Comparison of ENCODE assay signal across 10 cellular contexts in the genomic region with DNA sequence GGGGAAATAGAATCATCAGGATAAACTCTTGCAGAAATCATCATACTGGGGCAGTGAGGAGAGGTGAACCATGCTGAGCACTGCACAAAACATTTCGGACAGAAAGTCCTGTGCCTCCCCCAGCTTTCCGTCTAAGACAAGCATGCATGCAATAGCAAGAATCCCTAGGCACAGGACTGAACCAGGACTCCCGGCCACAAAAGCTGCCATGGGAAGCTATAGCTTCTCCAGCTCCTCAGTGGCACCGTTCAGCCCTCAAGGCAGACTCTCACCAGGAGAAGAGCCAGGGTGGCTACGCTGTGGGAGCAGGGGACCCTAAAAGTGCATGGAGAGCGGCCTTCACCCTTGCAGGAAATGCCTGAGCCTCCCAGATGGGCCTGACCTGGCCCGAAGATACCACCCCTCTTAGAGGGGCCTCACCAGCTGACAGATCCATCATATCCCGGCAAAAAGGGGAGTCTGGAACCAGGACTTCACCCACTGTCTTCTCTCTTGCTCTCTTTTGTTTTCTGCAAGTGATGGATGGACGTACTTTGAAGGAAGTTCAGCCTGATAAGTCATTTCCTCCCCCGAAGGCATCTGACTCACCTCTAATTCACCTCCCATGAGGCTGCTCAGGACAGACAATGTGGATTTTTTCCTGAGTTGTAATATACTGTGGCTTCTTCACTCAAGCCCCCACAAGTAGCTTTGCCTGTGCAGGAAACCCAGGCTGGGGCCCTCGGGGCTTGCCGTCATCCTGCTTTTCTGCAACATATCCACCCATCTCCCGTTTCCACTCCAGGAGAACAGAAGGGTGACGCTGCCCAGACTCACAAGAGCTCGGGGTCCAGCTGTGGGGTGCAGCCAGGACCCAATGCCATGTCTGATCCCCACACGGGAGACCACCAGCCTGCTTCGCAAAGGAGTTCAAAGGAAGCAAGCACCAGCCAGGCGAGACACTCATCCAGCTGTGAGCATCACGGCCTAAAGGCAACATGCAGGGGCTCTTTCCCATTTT.
DNase-seq lines count a peak whose midpoint lies in the region; ATAC-seq, FAIRE-seq and TF ChIP-seq lines count a peak whose summit lies in the region.
"Had no signal": no experiment of that assay in that cellular context is flagged by ENCODE, and none has a peak within 500 bp of the region (broad histone marks: within the 10 kb centered on the region; RNA-seq: fewer than 3 reads in every experiment).

No MANE protein-coding gene starts in this region.

- H3K27me3 Mint-ChIP-seq in activated CD4-positive, alpha-beta T cell treated with anti-CD3 and anti-CD28 coated beads for 36 hours = peaks cover 5% of the 10 kb centered on the region

- no peak for FAIRE-seq in small intestine (lab: Jason Lieb, UNC)

- no peaks in the 10 kb centered on the region for H3K9me3 Mint-ChIP-seq in activated CD4-positive, alpha-beta T cell treated with anti-CD3 and anti-CD28 coated beads for 36 hours (ENCODE audit: low read depth)

- CTCF ChIA-PET in activated CD4-positive, alpha-beta T cell treated with anti-CD3 and anti-CD28 coated beads for 36 hours (lab: Charles Lee) = interaction anchor here (0.7 kb wide), 1 partner anchor 159 kb away, joined by 3 read pairs; no protein-coding TSS in a partner anchor

- no peak for TF ChIP-seq CTCF in fibroblast of mammary gland (conservative IDR thresholded peaks at IDR 0.05; ENCODE audit: control insufficient read depth, insufficient read depth, low read depth, low read length)
- TF ChIP-seq CTCF in ascending aorta (IDR thresholded peaks at IDR 0.05) = no peak

- ATAC-seq in activated CD4-positive, alpha-beta T cell treated with anti-CD3 and anti-CD28 coated beads for 36 hours = peak; percentile 90

- H3K4me1 Mint-ChIP-seq in activated CD4-positive, alpha-beta T cell treated with anti-CD3 and anti-CD28 coated beads for 36 hours = peaks cover 17% of the 10 kb centered on the region

- H3K9me3 ChIP-seq in SJSA1 (replicated peaks) (no peaks in the 10 kb centered on the region), ascending aorta (no peaks in the 10 kb centered on the region), small intestine (ENCODE audit: control insufficient read depth, low read depth) (no peaks in the 10 kb centered on the region)

- peak overlapping the region; percentile 20 for H3K4me3 ChIP-seq in SJSA1
- H3K4me3 ChIP-seq in fibroblast of mammary gland (ENCODE audit: control insufficient read depth, low read depth, low read length) = peak overlapping the region; percentile 6
- H3K4me3 ChIP-seq in skeletal muscle cell (ENCODE audit: low read depth, low read length) = peak overlapping the region; percentile 20
- no peak overlapping the region for H3K4me3 ChIP-seq in ascending aorta
- H3K4me3 ChIP-seq in small intestine (ENCODE audit: low read depth in 1 of 2, low read length in 2 of 2) = no peak overlapping the region

- H3K36me3 ChIP-seq in SJSA1 (no peaks in the 10 kb centered on the region), ascending aorta (no peaks in the 10 kb centered on the region), small intestine (ENCODE audit: control insufficient read depth in 2 of 2, insufficient read depth in 2 of 2, low read length in 2 of 2) (no peaks in the 10 kb centered on the region)

- H3K27ac ChIP-seq in SJSA1 (peak overlapping the region; percentile 56), ascending aorta (peak overlapping the region in 1 of 2 donors; percentile 10), small intestine (ENCODE audit: low read depth in 1 of 2, low read length in 1 of 2) (no peak overlapping the region)

- WGBS in small intestine, 3 donors = 70 to 81% (median 80%) methylated on average over 18 to 19 of the region's 19 CpGs

- POLR2A ChIA-PET in activated CD4-positive, alpha-beta T cell treated with anti-CD3 and anti-CD28 coated beads for 36 hours (lab: Charles Lee) = no interaction called here

- intact Hi-C loops in activated CD4-positive, alpha-beta T cell treated with anti-CD3 and anti-CD28 coated beads for 36 hours (cut with DNase I, micrococcal nuclease) = no loop called here
- intact Hi-C loops in ascending aorta (cut with DNase I) = loop anchor here (2.0 kb wide), 1 partner anchor 23 kb away; no protein-coding TSS in a partner anchor

- no peak overlapping the region for H3K27ac Mint-ChIP-seq in activated CD4-positive, alpha-beta T cell treated with anti-CD3 and anti-CD28 coated beads for 36 hours

- DNase-seq in activated CD4-positive, alpha-beta T cell treated with anti-CD3 and anti-CD28 coated beads for 36 hours = peak; percentile 14
- no peak for DNase-seq in activated CD4-positive, alpha-beta T cell treated with anti-CD3 and anti-CD28 coated beads, Interleukin-2, amount 50 U/mL, for 48 hours
- DNase-seq in SJSA1 (ENCODE audit: low read depth in 1 of 2, low spot score in 2 of 2) (peak; percentile 91 to 92), fibroblast of mammary gland (ENCODE audit: low read depth) (peak; percentile 94), skeletal muscle cell (ENCODE audit: low read depth) (peak; percentile 88), ascending aorta (ENCODE audit: low spot score in 2 of 2) (no peak), small intestine (no peak)
- DNase-seq in activated effector memory CD4-positive, alpha-beta T cell treated with Interleukin-2 at 50 U/mL for 16 hours = no peak
- DNase-seq: effector CD8-positive, alpha-beta T cell; Karpas-422 had no signal

- no peaks in the 10 kb centered on the region for H3K27me3 ChIP-seq in SJSA1 (replicated peaks)
- H3K27me3 ChIP-seq in ascending aorta = no peaks in the 10 kb centered on the region
- H3K27me3 ChIP-seq in small intestine (ENCODE audit: control insufficient read depth in 2 of 2, insufficient read depth in 2 of 2, low read length in 2 of 2) = no peaks in the 10 kb centered on the region

- no peak overlapping the region for H3K4me3 Mint-ChIP-seq in activated CD4-positive, alpha-beta T cell treated with anti-CD3 and anti-CD28 coated beads for 36 hours

- no peaks in the 10 kb centered on the region for H3K36me3 Mint-ChIP-seq in activated CD4-positive, alpha-beta T cell treated with anti-CD3 and anti-CD28 coated beads for 36 hours (ENCODE audit: low read depth)

- H3K4me1 ChIP-seq in SJSA1 (replicated peaks) = peaks cover 42% of the 10 kb centered on the region
- H3K4me1 ChIP-seq in ascending aorta = peaks cover 3 to 27% of the 10 kb centered on the region in 2 donors
- H3K4me1 ChIP-seq in small intestine (ENCODE audit: control insufficient read depth in 2 of 2, insufficient read depth in 1 of 2, low read depth in 1 of 2, low read length in 1 of 2) = no peaks in the 10 kb centered on the region

Comparison
In these comparisons a context has a peak if more than half of its experiments do, and no peak if none do; other contexts are left out.
1. DNase-seq: peak in activated CD4-positive, alpha-beta T cell treated with anti-CD3 and anti-CD28 coated beads for 36 hours (single experiment), SJSA1 (2 of 2), fibroblast of mammary gland (single experiment) and skeletal muscle cell (single experiment); none in activated CD4-positive, alpha-beta T cell treated with anti-CD3 and anti-CD28 coated beads, Interleukin-2, amount 50 U/mL, for 48 hours (0 of 2), ascending aorta (0 of 2), activated effector memory CD4-positive, alpha-beta T cell treated with Interleukin-2 at 50 U/mL for 16 hours (single experiment) and small intestine (single experiment).
2. H3K4me3 ChIP-seq: peak in SJSA1 (single experiment), fibroblast of mammary gland (single experiment) and skeletal muscle cell (single experiment); none in ascending aorta (0 of 2) and small intestine (0 of 2).